ENCODE assay signal across 17 cellular contexts in genomic region chr15:94840794-94841587, GRCh38.
DNase-seq lines count a peak whose midpoint lies in the region; ATAC-seq and TF ChIP-seq lines count a peak whose summit lies in the region.
"Had no signal": no experiment of that assay in that cellular context is flagged by ENCODE, and none has a peak within 500 bp of the region (broad histone marks: within the 10 kb centered on the region; RNA-seq: fewer than 3 reads in every experiment).

No MANE protein-coding gene starts in this region.

- peak; percentile 30 for DNase-seq in HS-27A (ENCODE audit: low read depth)
- DNase-seq in mammary epithelial cell, result peak; percentile 75
- DNase-seq in smooth muscle cell (lab: John Stamatoyannopoulos, UW; ENCODE audit: unreplicated experiment), result no peak
- no peak for DNase-seq in ACHN
- DNase-seq in activated CD4-positive, alpha-beta T cell treated with anti-CD3 and anti-CD28 coated beads for 4 hours, result no peak
- no peak for DNase-seq in SIG-M5 treated with dmso at 0.1 percent for 504 hours (lab: John Stamatoyannopoulos, UW; ENCODE audit: unreplicated experiment)
- DNase-seq in NCI-H1436 (lab: John Stamatoyannopoulos, UW), result no peak
- DNase-seq: C1 segment of cervical spinal cord, cerebellar nuclear complex, esophagus squamous epithelium, NCI-H1930, NCI-H69, occipital lobe, Peyer's patch, T-helper 1 cell had no signal

- dilution Hi-C loops in mammary epithelial cell (cut with HindIII; ENCODE audit: low sequenced_read_pairs), result no loop called here

- ATAC-seq in gastroesophageal sphincter, result peak; percentile 43
- ATAC-seq: activated CD4-positive, CD25-positive, alpha-beta regulatory T cell treated with anti-CD3 and anti-CD28 coated beads, Interleukin-2, amount 50 U/mL, for 24 hours had no signal

- H3K27me3 ChIP-seq in mammary epithelial cell (ENCODE audit: insufficient read depth, low read length) (no peaks in the 10 kb centered on the region), gastroesophageal sphincter (no peaks in the 10 kb centered on the region), smooth muscle cell (ENCODE audit: low read depth) (peaks cover 16% of the 10 kb centered on the region)
- H3K27me3 ChIP-seq: Peyer's patch had no signal

- intact Hi-C loops in mammary epithelial cell (cut with micrococcal nuclease), result loop anchor here (5.0 kb wide), 1 partner anchor 169 kb away; no protein-coding TSS in a partner anchor

- H3F3A ChIP-seq in smooth muscle cell (ENCODE audit: low read depth), result peaks cover 5% of the 10 kb centered on the region

- no peak overlapping the region for H3K9ac ChIP-seq in mammary epithelial cell (ENCODE audit: insufficient read depth, low read length)
- no peak overlapping the region for H3K9ac ChIP-seq in smooth muscle cell (ENCODE audit: low read depth)

- H3K4me3 ChIP-seq in mammary epithelial cell (replicated peaks in 1 of 3; ENCODE audit: insufficient read depth in 1 of 3, low read depth in 2 of 3, low read length in 3 of 3) (no peak overlapping the region), gastroesophageal sphincter (no peak overlapping the region), smooth muscle cell (no peak overlapping the region)
- H3K4me3 ChIP-seq: esophagus squamous epithelium, Peyer's patch had no signal

- H3K4me2 ChIP-seq in mammary epithelial cell (ENCODE audit: insufficient read depth, low read depth, low read length) (peak overlapping the region; percentile 2), smooth muscle cell (peak overlapping the region; percentile 26)

- peak overlapping the region; percentile 49 for H2AFZ ChIP-seq in mammary epithelial cell (ENCODE audit: low read depth, low read length)
- H2AFZ ChIP-seq in smooth muscle cell (ENCODE audit: low read depth), result no peak overlapping the region

- no peak for TF ChIP-seq POLR2A in gastroesophageal sphincter (IDR thresholded peaks at IDR 0.05)

- in situ Hi-C loops in mammary epithelial cell (cut with MboI; ENCODE audit: low sequenced_read_pairs in 2 of 2), result no loop called here
- in situ Hi-C loops in ACHN (cut with HindIII; ENCODE audit: low pct_ligation_motif_present, low pct_unique_long_range_greater_than_20kb, low sequenced_read_pairs), result no loop called here

- WGBS in mammary epithelial cell (ENCODE audit: low coverage, missing lambda C conversion rate), result 61% methylated on average over 7 of the region's 8 CpGs
- WGBS in gastroesophageal sphincter (ENCODE audit: low coverage in 1 of 2), 2 donors, result 76 to 100% methylated on average over 2 to 6 of the region's 8 CpGs
- 51% methylated on average over 8 of the region's 8 CpGs for WGBS in smooth muscle cell (ENCODE audit: low lambda C conversion rate)

- H3K36me3 ChIP-seq in mammary epithelial cell (ENCODE audit: insufficient read depth, low read length), result no peaks in the 10 kb centered on the region
- H3K36me3 ChIP-seq in gastroesophageal sphincter, result no peaks in the 10 kb centered on the region
- H3K36me3 ChIP-seq in smooth muscle cell (ENCODE audit: low read depth), result no peaks in the 10 kb centered on the region
- H3K36me3 ChIP-seq: esophagus squamous epithelium, Peyer's patch had no signal

- H3K4me1 ChIP-seq in mammary epithelial cell (ENCODE audit: insufficient read depth, low read length) (peaks cover 11% of the 10 kb centered on the region), gastroesophageal sphincter (peaks cover 0 to 58% (median 0%) of the 10 kb centered on the region in 3 donors), smooth muscle cell (ENCODE audit: low read depth) (peaks cover 3% of the 10 kb centered on the region)

- H3K9me3 ChIP-seq in mammary epithelial cell (replicated peaks; ENCODE audit: insufficient read depth, low read length), result no peaks in the 10 kb centered on the region
- peaks cover 0 to 9% (median 0%) of the 10 kb centered on the region in 3 donors for H3K9me3 ChIP-seq in gastroesophageal sphincter
- H3K9me3 ChIP-seq in smooth muscle cell (replicated peaks; ENCODE audit: low read depth), result no peaks in the 10 kb centered on the region
- H3K9me3 ChIP-seq: esophagus squamous epithelium, Peyer's patch had no signal

- H4K20me1 ChIP-seq in mammary epithelial cell (ENCODE audit: insufficient read depth, low read length) (no peaks in the 10 kb centered on the region), smooth muscle cell (ENCODE audit: low read depth) (no peaks in the 10 kb centered on the region)

- BruUV-seq in mammary epithelial cell (replicated peaks; lab: Mats Ljungman, UMichigan), result no TSS peak

- CTCF ChIA-PET in mammary epithelial cell (lab: Charles Lee; ENCODE audit: low non-redundant PET), result interaction anchor here (0.7 kb wide), 1 partner anchor 29 kb away, joined by 5 read pairs; no protein-coding TSS in a partner anchor

- TF ChIP-seq EP300 in gastroesophageal sphincter (IDR thresholded peaks at IDR 0.05), result no peak

- H3K27ac ChIP-seq in mammary epithelial cell (ENCODE audit: insufficient read depth, low read depth, low read length) (no peak overlapping the region), gastroesophageal sphincter (peak overlapping the region in 3 of 4 donors; percentile 20 to 51 (median 27)), smooth muscle cell (ENCODE audit: low read depth) (no peak overlapping the region)
- H3K27ac ChIP-seq: Peyer's patch had no signal

- H3K79me2 ChIP-seq in mammary epithelial cell (ENCODE audit: insufficient read depth, low read length) (no peaks in the 10 kb centered on the region), smooth muscle cell (ENCODE audit: low read depth) (no peaks in the 10 kb centered on the region)

- no peak for TF ChIP-seq CTCF in mammary epithelial cell (conservative IDR thresholded peaks at IDR 0.05 in 1 of 2, IDR thresholded peaks at IDR 0.05 in 1 of 2; ENCODE audit: extremely low read depth in 1 of 2, insufficient read depth in 1 of 2, low read depth in 1 of 2, low read length in 2 of 2)
- TF ChIP-seq CTCF in gastroesophageal sphincter (IDR thresholded peaks at IDR 0.05), result no peak
- no peak for TF ChIP-seq CTCF in smooth muscle cell (IDR thresholded peaks at IDR 0.05; ENCODE audit: borderline replicate concordance, insufficient read depth, poor library complexity, severe bottlenecking)

Comparison
In these comparisons a context has a peak if more than half of its experiments do, and no peak if none do; other contexts are left out.
1. DNase-seq: peak in HS-27A (single experiment) and mammary epithelial cell (single experiment); none in smooth muscle cell (single experiment), ACHN (single experiment), activated CD4-positive, alpha-beta T cell treated with anti-CD3 and anti-CD28 coated beads for 4 hours (0 of 2), SIG-M5 treated with dmso at 0.1 percent for 504 hours (single experiment) and NCI-H1436 (single experiment).
2. H3K27ac ChIP-seq: peak in gastroesophageal sphincter (3 of 4); none in mammary epithelial cell (single experiment) and smooth muscle cell (single experiment).